12 cellular contexts compared by ENCODE assay signal in the genomic region with DNA sequence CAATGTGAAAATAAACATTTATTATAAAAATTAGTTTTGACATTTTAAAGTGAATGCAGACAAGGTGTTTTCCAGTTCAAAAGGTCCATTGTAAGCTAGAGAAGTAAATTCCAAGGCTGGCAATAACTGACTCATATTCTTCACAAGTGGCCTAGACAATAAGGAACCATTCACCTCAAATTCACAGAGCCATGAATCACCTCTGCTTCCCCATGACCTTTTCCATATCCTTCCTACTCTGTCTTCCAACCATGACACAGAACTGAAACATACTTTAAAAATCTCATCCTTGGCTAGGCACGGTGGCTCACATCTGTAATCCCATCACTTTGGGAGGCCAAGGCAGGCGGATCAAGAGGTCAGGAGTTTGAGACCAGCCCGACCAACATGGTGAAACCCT. TPM values are rescaled to one million over a fixed set of nuclear protein-coding genes. Genes with fewer than 3 reads are reported as not detected.
A peak's percentile ranks its signal among the peaks of the same experiment; 100 is the strongest.
DNase-seq lines count a peak whose midpoint lies in the region; ATAC-seq and TF ChIP-seq lines count a peak whose summit lies in the region.
"Had no signal": no experiment of that assay in that cellular context is flagged by ENCODE, and none has a peak within 500 bp of the region (broad histone marks: within the 10 kb centered on the region; RNA-seq: fewer than 3 reads in every experiment).

No MANE protein-coding gene starts in this region.

- no peak overlapping the region for H3K4me3 ChIP-seq in fibroblast of pulmonary artery (replicated peaks; ENCODE audit: low read depth, low read length)
- H3K4me3 ChIP-seq: stomach had no signal

- no peak for ATAC-seq in stimulated activated effector memory CD8-positive, alpha-beta T cell treated with anti-CD3 and anti-CD28 coated beads, Interleukin-12 subunit alpha, Interleukin-12 subunit beta, amount 100 ng/mL, for 72 hours
- no peak for ATAC-seq in GM21423 (IDR thresholded peaks at IDR 0.05; ENCODE audit: unreplicated experiment)
- no peak for ATAC-seq in HG03135 (IDR thresholded peaks at IDR 0.05; ENCODE audit: unreplicated experiment)

- no peak for TF ChIP-seq CTCF in fibroblast of pulmonary artery (IDR thresholded peaks at IDR 0.05; ENCODE audit: low read length, missing control alignments)

- H3K4me1 Mint-ChIP-seq in stimulated activated effector memory CD8-positive, alpha-beta T cell treated with anti-CD3 and anti-CD28 coated beads, Interleukin-12 subunit alpha, Interleukin-12 subunit beta, amount 100 ng/mL, for 72 hours, result peaks cover 8% of the 10 kb centered on the region

- no peak overlapping the region for H3K4me3 Mint-ChIP-seq in stimulated activated effector memory CD8-positive, alpha-beta T cell treated with anti-CD3 and anti-CD28 coated beads, Interleukin-12 subunit alpha, Interleukin-12 subunit beta, amount 100 ng/mL, for 72 hours

- DNase-seq in HK-2 (ENCODE audit: unreplicated experiment), result peak; percentile 31
- DNase-seq in SK-MEL-5 (ENCODE audit: low read depth, low spot score), result peak; percentile 72
- DNase-seq in fibroblast of pulmonary artery (ENCODE audit: low read depth), result peak; percentile 60
- DNase-seq in stimulated activated effector memory CD8-positive, alpha-beta T cell treated with anti-CD3 and anti-CD28 coated beads, Interleukin-12 subunit alpha, Interleukin-12 subunit beta, amount 100 ng/mL, for 72 hours (ENCODE audit: low spot score in 2 of 2), result no peak
- no peak for DNase-seq in activated CD4-positive, alpha-beta T cell treated with anti-CD3 and anti-CD28 coated beads, Interleukin-2, amount 50 U/mL, for 48 hours
- DNase-seq: cortex of kidney; NCI-H2227 treated with DMSO at 0.1 percent for 48 hours; SIG-M5; stimulated activated CD4-positive, alpha-beta T cell treated with anti-CD3 and anti-CD28 coated beads, Interleukin-1b, Interleukin-23, amount 100 ng/mL, for 48 hours; stomach had no signal

- in situ Hi-C loops in SK-MEL-5 (cut with HindIII; ENCODE audit: low pct_unique_long_range_greater_than_20kb, low sequenced_read_pairs), result no loop called here

- H3K27ac Mint-ChIP-seq in stimulated activated effector memory CD8-positive, alpha-beta T cell treated with anti-CD3 and anti-CD28 coated beads, Interleukin-12 subunit alpha, Interleukin-12 subunit beta, amount 100 ng/mL, for 72 hours, result peak overlapping the region; percentile 36

- H3K9me3 Mint-ChIP-seq in stimulated activated effector memory CD8-positive, alpha-beta T cell treated with anti-CD3 and anti-CD28 coated beads, Interleukin-12 subunit alpha, Interleukin-12 subunit beta, amount 100 ng/mL, for 72 hours, result no peaks in the 10 kb centered on the region

- peaks cover 21% of the 10 kb centered on the region for H3K36me3 Mint-ChIP-seq in stimulated activated effector memory CD8-positive, alpha-beta T cell treated with anti-CD3 and anti-CD28 coated beads, Interleukin-12 subunit alpha, Interleukin-12 subunit beta, amount 100 ng/mL, for 72 hours

RNA-seq across cellular contexts. Expression of a gene that starts 24.8 kb away (rescaled TPM):
- total RNA-seq in SK-MEL-5 (2014; rRNA removed; shearing (Covaris generic)), result 6.4 and 7.3 TPM in 2 replicates
- 3.9 and 15.2 TPM in 2 replicates for polyA plus RNA-seq in SK-MEL-5 (2015; cell fraction: cytosol; rRNA removed)
- polyA plus RNA-seq in SK-MEL-5 (2015; cell fraction: nucleus; rRNA removed), result 3.6 and 8.5 TPM in 2 replicates

RNA-seq across cellular contexts. Expression of a gene that starts 41.6 kb away (rescaled TPM):
- 0.69 and 0.90 TPM in 2 replicates for total RNA-seq in SK-MEL-5 (2014; rRNA removed; shearing (Covaris generic))
- 0.34 and 1.2 TPM in 2 replicates for polyA plus RNA-seq in SK-MEL-5 (2015; cell fraction: cytosol; rRNA removed)
- polyA plus RNA-seq in SK-MEL-5 (2015; cell fraction: nucleus; rRNA removed), result not detected in 2 replicates

RNA-seq across cellular contexts. Expression of a gene that starts 42.6 kb away (rescaled TPM):
- total RNA-seq in SK-MEL-5 (2014; rRNA removed; shearing (Covaris generic)), result 0.98 and 1.8 TPM in 2 replicates
- 1.9 and 3.6 TPM in 2 replicates for polyA plus RNA-seq in SK-MEL-5 (2015; cell fraction: cytosol; rRNA removed)
- polyA plus RNA-seq in SK-MEL-5 (2015; cell fraction: nucleus; rRNA removed), result 2.2 and 2.7 TPM in 2 replicates

RNA-seq across cellular contexts. Expression of a gene that starts 49.6 kb away (rescaled TPM):
- total RNA-seq in SK-MEL-5 (2014; rRNA removed; shearing (Covaris generic)), result 48.9 and 50.4 TPM in 2 replicates
- polyA plus RNA-seq in SK-MEL-5 (2015; cell fraction: cytosol; rRNA removed), result 20.8 and 25.7 TPM in 2 replicates
- polyA plus RNA-seq in SK-MEL-5 (2015; cell fraction: nucleus; rRNA removed), result 305 and 402 TPM in 2 replicates

Comparison
In these comparisons a context has a peak if more than half of its experiments do, and no peak if none do; other contexts are left out.
1. DNase-seq: peak in HK-2 (single experiment), SK-MEL-5 (single experiment) and fibroblast of pulmonary artery (single experiment); none in stimulated activated effector memory CD8-positive, alpha-beta T cell treated with anti-CD3 and anti-CD28 coated beads, Interleukin-12 subunit alpha, Interleukin-12 subunit beta, amount 100 ng/mL, for 72 hours (0 of 2) and activated CD4-positive, alpha-beta T cell treated with anti-CD3 and anti-CD28 coated beads, Interleukin-2, amount 50 U/mL, for 48 hours (0 of 2).